Comparison of ENCODE assay signal across 26 cellular contexts in the genomic region with DNA sequence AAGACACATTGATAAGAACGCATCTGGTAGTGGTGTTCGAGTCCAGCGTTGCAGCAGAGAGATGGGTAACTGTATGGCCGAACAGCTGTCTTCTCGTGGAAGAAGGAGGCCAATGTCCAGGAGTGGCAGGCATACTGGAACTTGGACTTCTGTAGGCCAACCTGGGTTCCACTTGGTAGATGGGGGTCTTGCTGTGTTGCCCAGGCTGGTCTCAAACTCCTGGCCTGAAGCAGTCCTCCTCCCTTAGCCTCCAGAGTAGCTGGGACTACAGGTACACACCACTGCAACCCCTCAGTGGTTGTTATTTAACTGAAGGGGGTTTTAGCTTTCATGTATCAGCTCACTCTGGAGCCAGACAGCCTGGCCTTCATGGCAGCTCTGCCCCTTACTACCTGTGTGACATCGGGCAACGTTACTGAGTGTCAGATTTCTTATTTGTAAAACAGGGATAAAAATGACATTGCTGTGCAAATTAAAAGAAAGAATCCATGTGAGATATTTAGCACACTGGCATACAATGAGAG.
"Had no signal": no experiment of that assay in that cellular context is flagged by ENCODE, and none has a peak within 500 bp of the region (broad histone marks: within the 10 kb centered on the region; RNA-seq: fewer than 3 reads in every experiment).

No MANE protein-coding gene starts in this region.

- H3K4me3 Mint-ChIP-seq: stimulated activated naive B cell treated with anti-CD40 and anti-IgM and Interleukin-4, amounts not matched to agents 10 μg/mL and 1 μg/mL and 100 μg/mL, for 72 hours had no signal

- H3K9me3 ChIP-seq: left ventricle myocardium inferior, pancreas, prostate gland, stomach, testis, thyroid gland, transverse colon, upper lobe of right lung had no signal

- ATAC-seq: natural killer cell; pancreas; right cardiac atrium; sciatic nerve; stimulated activated naive B cell treated with anti-CD40 and anti-IgM and Interleukin-4, amounts not matched to agents 10 μg/mL and 1 μg/mL and 100 μg/mL, for 72 hours; stimulated activated naive CD8-positive, alpha-beta T cell treated with anti-CD3 and anti-CD28 coated beads, Interleukin-15, Interleukin-2, amounts not matched to agents 100 U/mL and 50 U/mL, for 24 hours; upper lobe of right lung had no signal

- H3K36me3 ChIP-seq: left ventricle myocardium inferior, pancreas, prostate gland, stomach, thyroid gland, transverse colon, upper lobe of right lung had no signal

- H3K4me1 ChIP-seq: pancreas, prostate gland had no signal

- DNase-seq: hypothalamus; immature natural killer cell; left ventricle myocardium inferior; naive B cell; natural killer cell; nucleus accumbens; pancreas; posterior cingulate gyrus; retina; right cardiac atrium; stimulated activated CD4-positive, alpha-beta T cell treated with anti-CD3 and anti-CD28 coated beads, Interleukin-12 subunit alpha, Interleukin-12 subunit beta, amount 100 ng/mL, for 4 hours; stimulated activated CD4-positive, alpha-beta T cell treated with anti-CD3 and anti-CD28 coated beads, Interleukin-15, amount 100 ng/mL, for 24 hours; stimulated activated CD4-positive, alpha-beta T cell treated with anti-CD3 and anti-CD28 coated beads, Interleukin-2, amount 100 ng/mL, for 24 hours; stimulated activated CD4-positive, alpha-beta T cell treated with anti-CD3 and anti-CD28 coated beads, Interleukin-4, amount 100 ng/mL, for 1 hour; stimulated activated naive B cell treated with anti-CD40 and anti-IgM and Interleukin-4, amounts not matched to agents 10 μg/mL and 1 μg/mL and 100 μg/mL, for 72 hours; stimulated activated naive CD8-positive, alpha-beta T cell treated with anti-CD3 and anti-CD28 coated beads, Interleukin-15, Interleukin-2, amounts not matched to agents 100 U/mL and 50 U/mL, for 24 hours; stomach; testis; thyroid gland; transverse colon; upper lobe of right lung had no signal

- H3K27ac Mint-ChIP-seq: mesothelial cell of epicardium; naive B cell; stimulated activated naive B cell treated with anti-CD40 and anti-IgM and Interleukin-4, amounts not matched to agents 10 μg/mL and 1 μg/mL and 100 μg/mL, for 72 hours had no signal

- H3K4me3 ChIP-seq: left ventricle myocardium inferior, lung, pancreas, prostate gland, skin epidermis, stomach, testis, thyroid gland, transverse colon, upper lobe of right lung had no signal

- H3K27me3 ChIP-seq: pancreas, testis, thyroid gland, upper lobe of right lung had no signal

- H3K27ac ChIP-seq: left ventricle myocardium inferior, pancreas, prostate gland, skin epidermis, stomach, testis, thyroid gland, transverse colon, upper lobe of right lung had no signal
